ENCODE assay signal across 25 cellular contexts in genomic region chr1:86951430-86951829, GRCh38.
"Had no signal": no experiment of that assay in that cellular context is flagged by ENCODE, and none has a peak within 500 bp of the region (broad histone marks: within the 10 kb centered on the region; RNA-seq: fewer than 3 reads in every experiment).

No MANE protein-coding gene starts in this region.

- H3K4me3 ChIP-seq: esophagus squamous epithelium, left lung, neural progenitor cell, right lobe of liver, thyroid gland had no signal

- H3K27me3 Mint-ChIP-seq: effector memory CD8-positive, alpha-beta T cell; naive thymus-derived CD4-positive, alpha-beta T cell; progenitor cell of endocrine pancreas; stimulated activated naive CD8-positive, alpha-beta T cell treated with anti-CD3 and anti-CD28 coated beads, Interleukin-15, amount 100 ng/mL, for 72 hours had no signal

- DNase-seq: cortex of kidney; effector memory CD8-positive, alpha-beta T cell; erythroblast; esophagus squamous epithelium; head of caudate nucleus; kidney; left cardiac atrium; left lung; mesenchymal stem cell; midbrain; naive thymus-derived CD4-positive, alpha-beta T cell; right lobe of liver; small intestine; stimulated activated CD4-positive, alpha-beta T cell treated with anti-CD3 and anti-CD28 coated beads, Interleukin-12 subunit alpha, Interleukin-12 subunit beta, amount 100 ng/mL, for 4 hours; stimulated activated CD4-positive, alpha-beta T cell treated with anti-CD3 and anti-CD28 coated beads, Interleukin-1b, Interleukin-23, amount 100 ng/mL, for 48 hours; stimulated activated CD4-positive, alpha-beta T cell treated with anti-CD3 and anti-CD28 coated beads, Interleukin-4, amount 100 ng/mL, for 1 hour; stimulated activated CD8-positive, alpha-beta memory T cell treated with anti-CD3 and anti-CD28 coated beads, Interleukin-4, amount 100 ng/mL, for 48 hours; stimulated activated naive CD4-positive, alpha-beta T cell; stimulated activated naive CD8-positive, alpha-beta T cell treated with anti-CD3 and anti-CD28 coated beads, Interleukin-15, amount 100 ng/mL, for 72 hours; thyroid gland; trophoblast cell had no signal

- H2AFZ ChIP-seq: neural progenitor cell, parathyroid adenoma had no signal

- H3K9me3 Mint-ChIP-seq: effector memory CD8-positive, alpha-beta T cell; naive thymus-derived CD4-positive, alpha-beta T cell; nephron; stimulated activated naive CD8-positive, alpha-beta T cell treated with anti-CD3 and anti-CD28 coated beads, Interleukin-15, amount 100 ng/mL, for 72 hours had no signal

- H3K27ac ChIP-seq: esophagus squamous epithelium, left lung, neural progenitor cell, parathyroid adenoma, right lobe of liver, thyroid gland had no signal

- H3K9me3 ChIP-seq: esophagus squamous epithelium, left lung, right lobe of liver, thyroid gland had no signal

- H3K4me1 Mint-ChIP-seq: neural progenitor cell had no signal

- H3K9ac ChIP-seq: neural progenitor cell, parathyroid adenoma had no signal

- H3K4me3 Mint-ChIP-seq: effector memory CD8-positive, alpha-beta T cell; naive thymus-derived CD4-positive, alpha-beta T cell; nephron; neural progenitor cell; stimulated activated naive CD8-positive, alpha-beta T cell treated with anti-CD3 and anti-CD28 coated beads, Interleukin-15, amount 100 ng/mL, for 72 hours had no signal

- H3K79me2 ChIP-seq: parathyroid adenoma had no signal

- H3K4me2 ChIP-seq: neural progenitor cell had no signal

- H3K27ac Mint-ChIP-seq: effector memory CD8-positive, alpha-beta T cell; neural progenitor cell; progenitor cell of endocrine pancreas had no signal

- H3K4me1 ChIP-seq: esophagus squamous epithelium, left lung, parathyroid adenoma had no signal

- H3K27me3 ChIP-seq: esophagus squamous epithelium, left lung, neural progenitor cell, right lobe of liver, thyroid gland had no signal

- ATAC-seq: effector memory CD8-positive, alpha-beta T cell; left cardiac atrium; left lung; naive thymus-derived CD4-positive, alpha-beta T cell; stimulated activated naive CD8-positive, alpha-beta T cell treated with anti-CD3 and anti-CD28 coated beads, Interleukin-15, amount 100 ng/mL, for 72 hours had no signal

- H3K36me3 ChIP-seq: esophagus squamous epithelium, left lung, neural progenitor cell, right lobe of liver, thyroid gland had no signal
